In the genomic region with DNA sequence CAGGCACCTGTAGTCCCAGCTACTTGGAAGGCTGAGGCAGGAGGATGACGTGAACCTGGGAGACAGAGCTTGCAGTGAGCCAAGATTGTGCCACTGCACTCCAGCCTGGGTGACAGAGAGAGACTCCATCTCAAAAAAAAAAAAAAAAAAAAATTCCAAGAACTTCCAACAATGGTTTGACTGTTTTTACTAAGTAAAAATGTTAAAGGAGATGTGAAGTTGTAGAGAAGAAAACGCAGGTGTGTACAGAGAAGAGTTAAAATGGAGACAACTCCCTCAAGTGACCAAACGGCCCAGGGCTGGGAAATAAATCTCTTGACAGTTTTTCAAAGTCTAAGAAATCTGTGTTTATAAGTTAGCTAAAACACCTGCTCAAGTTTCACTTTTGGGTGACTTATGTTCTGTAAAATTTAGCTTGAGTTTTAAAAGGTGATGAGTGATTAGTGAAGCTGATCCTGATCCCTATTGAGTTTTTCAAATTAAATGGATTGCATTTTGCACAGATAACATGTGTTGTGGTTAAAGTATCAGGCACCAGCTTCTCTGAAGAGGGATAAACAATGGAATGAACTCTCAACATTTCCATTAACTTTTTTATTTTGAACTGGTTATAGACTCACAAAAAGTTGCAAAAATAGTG, we compare ENCODE assay signal across 2 cellular contexts.
TF ChIP-seq lines count a peak whose summit lies in the region.

No MANE protein-coding gene starts in this region.

TF ChIP-seq in HEK293, 187 proteins besides CTCF, POLR2A, EP300 and RAD21 (continued from another document and continues in another):
- TF ChIP-seq ZNF184 (tag by site-specific recombination; IDR thresholded peaks at IDR 0.05) (no peak), PRDM6 (tag by site-specific recombination; IDR thresholded peaks at IDR 0.05) (peak; percentile 92), ZNF362 (tag by site-specific recombination; IDR thresholded peaks at IDR 0.05) (peak; percentile 60; the same call in 1 of the 2 replicates), AEBP2 (tag by site-specific recombination; IDR thresholded peaks at IDR 0.05; ENCODE audit: borderline replicate concordance) (no peak), HIC1 (tag by site-specific recombination; IDR thresholded peaks at IDR 0.05) (peak; percentile 73; the same call in 1 of the 2 replicates), ZNF274 (IDR thresholded peaks at IDR 0.05; ENCODE audit: low read length) (no peak), ZNF274 (tag by site-specific recombination; IDR thresholded peaks at IDR 0.05; ENCODE audit: borderline replicate concordance) (no peak), ZSCAN23 (tag by site-specific recombination; IDR thresholded peaks at IDR 0.05) (no peak), ZNF10 (tag by site-specific recombination; IDR thresholded peaks at IDR 0.05) (peak; percentile 47; the same call in 1 of the 2 replicates), KLF8 (tag by site-specific recombination; IDR thresholded peaks at IDR 0.05) (peak; percentile 79), ZNF645 (tag by site-specific recombination; IDR thresholded peaks at IDR 0.05) (no peak), ZNF366 (tag by site-specific recombination; conservative IDR thresholded peaks at IDR 0.05) (peak; percentile 75)

TF ChIP-seq in GM12878, 131 proteins besides CTCF, POLR2A, EP300 and RAD21 (continued from another document):
- TF ChIP-seq BCLAF1 (IDR thresholded peaks at IDR 0.05) (no peak), CREM (IDR thresholded peaks at IDR 0.05; ENCODE audit: low read depth) (no peak)
TF ChIP-seq in GM12878: peak in this region for 0.
